Comparison of ENCODE assay signal across 8 cellular contexts in the genomic region with DNA sequence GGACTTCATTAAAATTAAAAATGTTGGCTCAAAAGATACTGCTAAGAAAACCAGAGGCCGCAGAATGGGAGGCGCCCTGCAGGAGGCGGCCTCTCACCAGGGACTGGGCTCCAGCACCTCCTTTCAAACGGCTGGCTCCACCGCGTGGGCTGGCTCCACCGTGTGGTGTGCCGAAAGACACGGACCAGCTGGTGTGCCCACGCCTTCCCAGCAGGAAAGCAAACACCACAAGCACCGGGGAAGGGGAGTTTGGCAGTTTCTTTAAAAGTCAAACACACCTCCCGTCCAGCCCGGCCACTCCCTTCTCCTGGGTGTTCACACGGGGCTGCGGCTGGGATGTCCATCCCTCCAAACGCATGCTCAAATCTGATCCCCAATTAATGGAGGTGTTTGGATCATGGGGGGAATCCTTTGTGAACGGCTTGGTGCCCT. TPM values are rescaled to one million over a fixed set of nuclear protein-coding genes. Genes with fewer than 3 reads are reported as not detected.
DNase-seq lines count a peak whose midpoint lies in the region; ATAC-seq and TF ChIP-seq lines count a peak whose summit lies in the region.

No MANE protein-coding gene starts in this region.

- peaks cover 7% of the 10 kb centered on the region for H3F3A ChIP-seq in SK-N-SH (replicated peaks; ENCODE audit: insufficient read depth)

- POLR2A ChIA-PET in CD4-positive, alpha-beta T cell (lab: Charles Lee) = interaction anchor here (0.6 kb wide), 1 partner anchor 14 kb away, joined by 4 read pairs; no protein-coding TSS in a partner anchor
- POLR2A ChIA-PET in SK-N-SH (lab: Yijun Ruan, JAX) = interaction anchor here (1.3 kb wide), 1 partner anchor 14 kb away, joined by 3 read pairs; the partner anchor contains the start of genes FAHD1 and HAGH

- no peak overlapping the region for H3K4me2 ChIP-seq in SK-N-SH

- TF ChIP-seq EP300 in Ishikawa (IDR thresholded peaks at IDR 0.05; ENCODE audit: borderline replicate concordance) (no peak), SK-N-SH (IDR thresholded peaks at IDR 0.05; ENCODE audit: borderline replicate concordance in 1 of 2, low read depth in 1 of 2, low read length in 1 of 2) (no peak)

- no peak overlapping the region for H3K9ac ChIP-seq in SK-N-SH

- H3K4me1 ChIP-seq in SK-N-SH (ENCODE audit: control insufficient read depth in 1 of 2, insufficient read depth in 2 of 2, low read depth in 1 of 2, low read length in 1 of 2) = no peaks in the 10 kb centered on the region

- peaks cover 42% of the 10 kb centered on the region for H3K36me3 Mint-ChIP-seq in CD4-positive, alpha-beta T cell (ENCODE audit: low read depth)
- H3K36me3 Mint-ChIP-seq in immature natural killer cell = peaks cover 7 to 16% (median 8%) of the 10 kb centered on the region in 3 donors

- peak; percentile 98 for ATAC-seq in CD4-positive, alpha-beta T cell (ENCODE audit: poor library complexity)
- no peak for ATAC-seq in GM21390 (IDR thresholded peaks at IDR 0.05; ENCODE audit: unreplicated experiment)

- H3K4me3 Mint-ChIP-seq in CD4-positive, alpha-beta T cell = no peak overlapping the region
- H3K4me3 Mint-ChIP-seq in immature natural killer cell = no peak overlapping the region

- TF ChIP-seq RAD21 in Ishikawa (IDR thresholded peaks at IDR 0.05; ENCODE audit: low read depth) = peak; percentile 78
- TF ChIP-seq RAD21 in SK-N-SH (IDR thresholded peaks at IDR 0.05; ENCODE audit: low read length) = peak; percentile 59

- H3K9me3 Mint-ChIP-seq in CD4-positive, alpha-beta T cell = no peaks in the 10 kb centered on the region
- H3K9me3 Mint-ChIP-seq in immature natural killer cell = peaks cover 0 to 3% (median 0%) of the 10 kb centered on the region in 6 donors

- no peak overlapping the region for H2AFZ ChIP-seq in SK-N-SH (ENCODE audit: low read depth)

- H3K27me3 Mint-ChIP-seq in CD4-positive, alpha-beta T cell = no peaks in the 10 kb centered on the region
- H3K27me3 Mint-ChIP-seq in immature natural killer cell (ENCODE audit: low read depth in 3 of 3) = peaks cover 0 to 5% (median 2%) of the 10 kb centered on the region in 3 donors

- no peaks in the 10 kb centered on the region for H3K9me2 ChIP-seq in SK-N-SH

- CTCF ChIA-PET in CD4-positive, alpha-beta T cell (lab: Charles Lee) = interaction anchor here (0.6 to 1.0 kb wide), 6 partner anchors 10 to 115 kb away, joined by 3 to 6 read pairs (median 3); partner anchors contain the start of genes EME2, FAHD1, HAGH and NUBP2
- CTCF ChIA-PET in SK-N-SH (lab: Yijun Ruan, JAX) = interaction anchor here (0.7 to 2.0 kb wide), 3 partner anchors 14 to 654 kb away, joined by 3 to 7 read pairs (median 3); partner anchors contain the start of genes FAHD1 and HAGH

- no peak overlapping the region for H3K27ac Mint-ChIP-seq in CD4-positive, alpha-beta T cell
- H3K27ac Mint-ChIP-seq in immature natural killer cell = peak overlapping the region in 2 of 6 donors; percentile 25 to 60

- no peaks in the 10 kb centered on the region for H4K20me1 ChIP-seq in SK-N-SH (ENCODE audit: insufficient read depth)

- peaks cover 6% of the 10 kb centered on the region for H3K4me1 Mint-ChIP-seq in CD4-positive, alpha-beta T cell (ENCODE audit: low read depth)
- H3K4me1 Mint-ChIP-seq in immature natural killer cell = peaks cover 4 to 12% of the 10 kb centered on the region in 2 donors

- peak; percentile 58 for TF ChIP-seq CTCF in CD4-positive, alpha-beta T cell (IDR thresholded peaks at IDR 0.05)
- TF ChIP-seq CTCF in SK-N-SH (IDR thresholded peaks at IDR 0.05) = peak; percentile 48

- H3K79me2 ChIP-seq in SK-N-SH (ENCODE audit: insufficient read depth) = peaks cover 4% of the 10 kb centered on the region; the same call in 1 of the 2 replicates

- no peaks in the 10 kb centered on the region for H3K27me3 ChIP-seq in CD4-positive, alpha-beta T cell (ENCODE audit: control insufficient read depth, insufficient read depth, low read length)
- no peaks in the 10 kb centered on the region for H3K27me3 ChIP-seq in SK-N-SH (ENCODE audit: insufficient read depth)

- peak; percentile 27 to 64 (median 44) for DNase-seq in CD4-positive, alpha-beta T cell
- DNase-seq in SK-N-SH (peak; percentile 84), astrocyte of the hippocampus (ENCODE audit: low read depth, low spot score) (peak; percentile 76), immature natural killer cell (peak in 2 of 3 donors; percentile 8 to 18), NCI-H1436 treated with DMSO at 0.1 percent for 48 hours (lab: John Stamatoyannopoulos, UW) (no peak)
- DNase-seq in stimulated activated CD4-positive, alpha-beta T cell treated with anti-CD3 and anti-CD28 coated beads, Interleukin-1b, Interleukin-23, amount 100 ng/mL, for 48 hours = peak; percentile 68

- no peak overlapping the region for H3K4me3 ChIP-seq in SK-N-SH (ENCODE audit: low read depth in 2 of 2, low read length in 1 of 2)

- intact Hi-C loops in CD4-positive, alpha-beta T cell (cut with DNase I, micrococcal nuclease) = loop anchor here (1.0 to 2.0 kb wide), 2 partner anchors 116 to 117 kb away; no protein-coding TSS in a partner anchor

- no peak overlapping the region for H3K27ac ChIP-seq in CD4-positive, alpha-beta T cell (ENCODE audit: low read depth, low read length)
- no peak overlapping the region for H3K27ac ChIP-seq in SK-N-SH (ENCODE audit: low read depth in 2 of 2, low read length in 1 of 2)

- 75% methylated on average over 15 of the region's 17 CpGs for WGBS in SK-N-SH (ENCODE audit: low lambda C conversion rate)

- H3K9me3 ChIP-seq in CD4-positive, alpha-beta T cell (ENCODE audit: control insufficient read depth, low read length) = no peaks in the 10 kb centered on the region
- no peaks in the 10 kb centered on the region for H3K9me3 ChIP-seq in SK-N-SH

- peaks cover 0 to 20% of the 10 kb centered on the region in 2 experiments for H3K36me3 ChIP-seq in SK-N-SH (replicated peaks in 1 of 2; ENCODE audit: control insufficient read depth in 1 of 2, insufficient read depth in 2 of 2, low read length in 1 of 2)

TF ChIP-seq in Ishikawa, 13 proteins besides CTCF, POLR2A, EP300 and RAD21 (continues in another document):
- TF ChIP-seq TEAD4 (IDR thresholded peaks at IDR 0.05) (peak; percentile 39; the same call in 1 of the 2 replicates), EGR1 (IDR thresholded peaks at IDR 0.05) (peak; percentile 98), TCF12 (IDR thresholded peaks at IDR 0.05; ENCODE audit: low read depth) (0 out of 2 replicates have a peak, but pooled peaks have one; percentile 47)

TF ChIP-seq in SK-N-SH, 30 proteins besides CTCF, POLR2A, EP300 and RAD21:
- no peak for TF ChIP-seq EZH2phosphoT487 (IDR thresholded peaks at IDR 0.05; ENCODE audit: borderline replicate concordance, low read depth)
- TF ChIP-seq, protein P1, sequence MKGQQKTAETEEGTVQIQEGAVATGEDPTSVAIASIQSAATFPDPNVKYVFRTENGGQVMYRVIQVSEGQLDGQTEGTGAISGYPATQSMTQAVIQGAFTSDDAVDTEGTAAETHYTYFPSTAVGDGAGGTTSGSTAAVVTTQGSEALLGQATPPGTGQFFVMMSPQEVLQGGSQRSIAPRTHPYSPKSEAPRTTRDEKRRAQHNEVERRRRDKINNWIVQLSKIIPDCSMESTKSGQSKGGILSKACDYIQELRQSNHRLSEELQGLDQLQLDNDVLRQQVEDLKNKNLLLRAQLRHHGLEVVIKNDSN (IDR thresholded peaks at IDR 0.05; ENCODE audit: borderline replicate concordance, low read depth) = no peak
- TF ChIP-seq SMC3 (IDR thresholded peaks at IDR 0.05; ENCODE audit: low read depth, low read length) = peak; percentile 37
- peak; percentile 47; the same call in 1 of the 2 replicates for TF ChIP-seq MXI1 (IDR thresholded peaks at IDR 0.05; ENCODE audit: low read depth, low read length)
TF ChIP-seq in SK-N-SH: peak in this region for 2.

RNA-seq across cellular contexts. Expression of gene HAGH, which starts 13.9 kb away (rescaled TPM):
- total RNA-seq in CD4-positive, alpha-beta T cell = 10 to 100 TPM; 20.9 to 22.7 TPM
- polyA plus RNA-seq in SK-N-SH (2012; rRNA removed) (119 and 138 TPM in 2 replicates), immature natural killer cell (10 to 100 TPM; 53.0 to 54.7 (median 54.3) TPM)
- 66.9 and 102 TPM in 2 replicates for polyA plus RNA-seq in SK-N-SH (2012; cell fraction: cytosol; rRNA removed)
- polyA plus RNA-seq in SK-N-SH (2012; cell fraction: nucleus; rRNA removed) = 88.7 and 92.4 TPM in 2 replicates

RNA-seq across cellular contexts. Expression of gene FAHD1, which starts 14.3 kb away (rescaled TPM):
- total RNA-seq in CD4-positive, alpha-beta T cell = 1 to 10 TPM; 4.1 to 4.5 TPM
- polyA plus RNA-seq in SK-N-SH (2012; rRNA removed) (58.2 and 59.0 TPM in 2 replicates), immature natural killer cell (10 to 100 TPM; 22.7 to 35.4 (median 24.8) TPM)
- polyA plus RNA-seq in SK-N-SH (2012; cell fraction: cytosol; rRNA removed) = 36.6 and 57.1 TPM in 2 replicates
- polyA plus RNA-seq in SK-N-SH (2012; cell fraction: nucleus; rRNA removed) = 27.7 and 32.2 TPM in 2 replicates

RNA-seq across cellular contexts. Expression of gene IGFALS, which starts 19.2 kb away (rescaled TPM):
- total RNA-seq in CD4-positive, alpha-beta T cell = under 1 TPM; 0.67 to 0.80 TPM
- 0.02 and 0.03 TPM in 2 replicates for polyA plus RNA-seq in SK-N-SH (2012; rRNA removed)
- not detected in 2 replicates for polyA plus RNA-seq in SK-N-SH (2012; cell fraction: cytosol; rRNA removed)
- polyA plus RNA-seq in SK-N-SH (2012; cell fraction: nucleus; rRNA removed) = 0.10 and 0.26 TPM in 2 replicates
- not detected for polyA plus RNA-seq in immature natural killer cell

RNA-seq across cellular contexts. Expression of gene NUBP2, which starts 30.0 kb away (rescaled TPM):
- total RNA-seq in CD4-positive, alpha-beta T cell = 10 to 100 TPM; 36.4 to 38.1 TPM
- polyA plus RNA-seq in SK-N-SH (2012; rRNA removed) = 73.2 and 75.4 TPM in 2 replicates
- polyA plus RNA-seq in SK-N-SH (2012; cell fraction: cytosol; rRNA removed) = 30.1 and 51.3 TPM in 2 replicates
- polyA plus RNA-seq in SK-N-SH (2012; cell fraction: nucleus; rRNA removed) = 98.8 and 129 TPM in 2 replicates
- 100 to 1,000 TPM; 106 to 151 (median 127) TPM for polyA plus RNA-seq in immature natural killer cell

RNA-seq across cellular contexts. Expression of gene SPSB3, which starts 30.4 kb away (rescaled TPM):
- 10 to 100 TPM; 86.3 to 87.6 TPM for total RNA-seq in CD4-positive, alpha-beta T cell
- polyA plus RNA-seq in SK-N-SH (2012; rRNA removed) (40.6 and 41.6 TPM in 2 replicates), immature natural killer cell (10 to 100 TPM; 68.3 to 80.4 (median 77.6) TPM)
- polyA plus RNA-seq in SK-N-SH (2012; cell fraction: cytosol; rRNA removed) = 8.8 and 17.6 TPM in 2 replicates
- 245 and 398 TPM in 2 replicates for polyA plus RNA-seq in SK-N-SH (2012; cell fraction: nucleus; rRNA removed)
